In genomic region chr10:69323622-69324021, GRCh38 we compare ENCODE assay signal across 17 cellular contexts. TPM values are rescaled to one million over a fixed set of nuclear protein-coding genes. Genes with fewer than 3 reads are reported as not detected.
A peak's percentile ranks its signal among the peaks of the same experiment; 100 is the strongest.
DNase-seq lines count a peak whose midpoint lies in the region; ATAC-seq and TF ChIP-seq lines count a peak whose summit lies in the region.
"Had no signal": no experiment of that assay in that cellular context is flagged by ENCODE, and none has a peak within 500 bp of the region (broad histone marks: within the 10 kb centered on the region; RNA-seq: fewer than 3 reads in every experiment).

No MANE protein-coding gene starts in this region.

- TF ChIP-seq CTCF in PC-9 (conservative IDR thresholded peaks at IDR 0.05) (no peak), gastrocnemius medialis (IDR thresholded peaks at IDR 0.05 in 4 of 5, conservative IDR thresholded peaks at IDR 0.05 in 1 of 5) (no peak)

- BruUV-seq in PC-9 (replicated peaks; lab: Mats Ljungman, UMichigan) = no TSS peak

- H3K4me1 ChIP-seq in PC-9 (replicated peaks; ENCODE audit: insufficient read depth) (peaks cover 52% of the 10 kb centered on the region), esophagus (ENCODE audit: control insufficient read depth in 2 of 2, insufficient read depth in 2 of 2, low read length in 1 of 2) (peaks cover 9 to 20% of the 10 kb centered on the region in 2 donors), gastrocnemius medialis (peaks cover 73 to 81% of the 10 kb centered on the region in 2 donors)

- H3F3A ChIP-seq in PC-9 (ENCODE audit: insufficient read depth, low read depth) = peaks cover 34% of the 10 kb centered on the region

- CTCF ChIA-PET in PC-9 (lab: Charles Lee) = no interaction called here

- no peaks in the 10 kb centered on the region for H3K9me3 Mint-ChIP-seq in activated naive CD8-positive, alpha-beta T cell (ENCODE audit: low read depth)
- H3K9me3 Mint-ChIP-seq in activated naive CD8-positive, alpha-beta T cell treated with anti-CD3 and anti-CD28 coated beads for 36 hours = no peaks in the 10 kb centered on the region
- H3K9me3 Mint-ChIP-seq: activated T-cell treated with anti-CD3 and anti-CD28 coated beads, Interleukin-2, amount 50 U/mL, for 4 hours; neural crest cell had no signal

- H3K27me3 Mint-ChIP-seq in activated naive CD8-positive, alpha-beta T cell = no peaks in the 10 kb centered on the region
- H3K27me3 Mint-ChIP-seq in activated naive CD8-positive, alpha-beta T cell treated with anti-CD3 and anti-CD28 coated beads for 36 hours = no peaks in the 10 kb centered on the region

- DNase-seq in activated naive CD8-positive, alpha-beta T cell treated with anti-CD3 and anti-CD28 coated beads for 36 hours = no peak
- DNase-seq in PC-9 (no peak), gastrocnemius medialis (no peak)
- DNase-seq in stimulated activated CD8-positive, alpha-beta memory T cell treated with anti-CD3 and anti-CD28 coated beads, Interleukin-4, amount 100 ng/mL, for 48 hours = no peak
- DNase-seq: activated T-cell treated with anti-CD3 and anti-CD28 coated beads, Interleukin-2, amount 50 U/mL, for 4 hours; COR-L47; GM23248; head of caudate nucleus; NCI-H1436 treated with DMSO at 0.1 percent for 48 hours; NCI-H2227 treated with DMSO at 0.1 percent for 48 hours; substantia nigra; T-helper 9 cell had no signal

- H2AFZ ChIP-seq in PC-9 = no peak overlapping the region
- H2AFZ ChIP-seq: GM23248 had no signal

- TF ChIP-seq POLR2A in gastrocnemius medialis (IDR thresholded peaks at IDR 0.05) (no peak), GM18505 (IDR thresholded peaks at IDR 0.05; ENCODE audit: borderline replicate concordance, extremely low read depth, insufficient read depth, insufficient read length) (no peak)

- peak overlapping the region; percentile 41 for H3K27ac Mint-ChIP-seq in activated naive CD8-positive, alpha-beta T cell
- H3K27ac Mint-ChIP-seq in activated naive CD8-positive, alpha-beta T cell treated with anti-CD3 and anti-CD28 coated beads for 36 hours = no peak overlapping the region

- H3K36me3 ChIP-seq in PC-9 (ENCODE audit: low read depth) = no peaks in the 10 kb centered on the region
- no peaks in the 10 kb centered on the region for H3K36me3 ChIP-seq in esophagus (ENCODE audit: control insufficient read depth in 2 of 2, insufficient read depth in 2 of 2, low read length in 1 of 2)
- H3K36me3 ChIP-seq in gastrocnemius medialis = no peaks in the 10 kb centered on the region

- no peaks in the 10 kb centered on the region for H3K36me3 Mint-ChIP-seq in activated naive CD8-positive, alpha-beta T cell
- peaks cover 38% of the 10 kb centered on the region for H3K36me3 Mint-ChIP-seq in activated naive CD8-positive, alpha-beta T cell treated with anti-CD3 and anti-CD28 coated beads for 36 hours

- intact Hi-C loops in PC-9 (cut with micrococcal nuclease; ENCODE audit: unreplicated experiment) (no loop called here), gastrocnemius medialis (cut with DNase I; ENCODE audit: low total_unique reads) (no loop called here)

- H4K20me1 ChIP-seq in PC-9 (ENCODE audit: insufficient read depth) = peaks cover 4% of the 10 kb centered on the region

- ATAC-seq in gastrocnemius medialis (no peak), GM18517 (IDR thresholded peaks at IDR 0.05; ENCODE audit: unreplicated experiment) (no peak), GM18505 (IDR thresholded peaks at IDR 0.05; ENCODE audit: unreplicated experiment) (no peak)
- ATAC-seq: activated T-cell treated with anti-CD3 and anti-CD28 coated beads, Interleukin-2, amount 50 U/mL, for 4 hours had no signal

- 39 to 56% methylated on average over 2 of the region's 2 CpGs for WGBS in esophagus, 2 donors

- POLR2A ChIA-PET in PC-9 (lab: Charles Lee; ENCODE audit: unreplicated experiment) = no interaction called here

- H3K4me1 Mint-ChIP-seq in activated naive CD8-positive, alpha-beta T cell (ENCODE audit: low read depth) = peaks cover 70% of the 10 kb centered on the region
- H3K4me1 Mint-ChIP-seq in activated naive CD8-positive, alpha-beta T cell treated with anti-CD3 and anti-CD28 coated beads for 36 hours = peaks cover 65% of the 10 kb centered on the region

- H3K27me3 ChIP-seq in PC-9 (ENCODE audit: insufficient read depth, low read depth) (no peaks in the 10 kb centered on the region), esophagus (ENCODE audit: control insufficient read depth in 1 of 2, insufficient read depth in 2 of 2, low read length in 2 of 2) (no peaks in the 10 kb centered on the region), gastrocnemius medialis (no peaks in the 10 kb centered on the region)

- H3K27ac ChIP-seq in PC-9 = peak overlapping the region; percentile 20; the same call in 1 of the 2 replicates
- H3K27ac ChIP-seq in esophagus (ENCODE audit: low read depth in 2 of 2, low read length in 1 of 2) = peak overlapping the region; percentile 1 to 3
- H3K27ac ChIP-seq in gastrocnemius medialis = peak overlapping the region; percentile 53 to 97 (median 64)
- H3K27ac ChIP-seq: GM23248 had no signal

- in situ Hi-C loops in gastrocnemius medialis (cut with MboI; ENCODE audit: low sequenced_read_pairs in 4 of 4) = loop anchor here in 1 of 4 donors (10.0 kb wide), 1 partner anchor 61 kb away; no protein-coding TSS in a partner anchor

- H3K4me3 ChIP-seq in PC-9 = no peak overlapping the region
- H3K4me3 ChIP-seq in esophagus (ENCODE audit: low read depth in 1 of 2, low read length in 2 of 2) = no peak overlapping the region
- no peak overlapping the region for H3K4me3 ChIP-seq in gastrocnemius medialis
- H3K4me3 ChIP-seq: GM23248 had no signal

- H3K9me2 ChIP-seq in PC-9 (ENCODE audit: insufficient read depth) = no peaks in the 10 kb centered on the region

- H3K9me3 ChIP-seq in PC-9 (ENCODE audit: insufficient read depth, low read depth) (no peaks in the 10 kb centered on the region), esophagus (ENCODE audit: control insufficient read depth in 2 of 2, insufficient read depth in 1 of 2, low read depth in 1 of 2, low read length in 1 of 2) (no peaks in the 10 kb centered on the region), gastrocnemius medialis (no peaks in the 10 kb centered on the region)

- H3K79me2 ChIP-seq in PC-9 (ENCODE audit: low read depth) = peaks cover 99% of the 10 kb centered on the region

- H3K4me3 Mint-ChIP-seq in activated naive CD8-positive, alpha-beta T cell = no peak overlapping the region
- no peak overlapping the region for H3K4me3 Mint-ChIP-seq in activated naive CD8-positive, alpha-beta T cell treated with anti-CD3 and anti-CD28 coated beads for 36 hours
- H3K4me3 Mint-ChIP-seq: activated T-cell treated with anti-CD3 and anti-CD28 coated beads, Interleukin-2, amount 50 U/mL, for 4 hours; neural crest cell had no signal

- no peak overlapping the region for H3K4me2 ChIP-seq in PC-9

RNA-seq across cellular contexts. Expression of gene HK1, which starts 45.3 kb away (rescaled TPM):
- total RNA-seq in activated naive CD8-positive, alpha-beta T cell treated with anti-CD3 and anti-CD28 coated beads for 36 hours = 100 to 1,000 TPM; 236 to 244 TPM
- total RNA-seq in PC-9 (2021) (128 and 140 TPM in 2 replicates), gastrocnemius medialis (100 to 1,000 TPM; 168 to 331 (median 246) TPM)
- 100 to 1,000 TPM in 1 of 2 donors, 10 to 100 TPM in 1; 52.1 to 105 TPM for polyA plus RNA-seq in esophagus

Comparison
In these comparisons a context has a peak if more than half of its experiments do, and no peak if none do; other contexts are left out.
1. H3K27ac ChIP-seq: peak in every context shown above with its lines; median percentile 64 in gastrocnemius medialis; 20 in PC-9; 2 in esophagus.